6 cellular contexts compared by ENCODE assay signal in the genomic region with DNA sequence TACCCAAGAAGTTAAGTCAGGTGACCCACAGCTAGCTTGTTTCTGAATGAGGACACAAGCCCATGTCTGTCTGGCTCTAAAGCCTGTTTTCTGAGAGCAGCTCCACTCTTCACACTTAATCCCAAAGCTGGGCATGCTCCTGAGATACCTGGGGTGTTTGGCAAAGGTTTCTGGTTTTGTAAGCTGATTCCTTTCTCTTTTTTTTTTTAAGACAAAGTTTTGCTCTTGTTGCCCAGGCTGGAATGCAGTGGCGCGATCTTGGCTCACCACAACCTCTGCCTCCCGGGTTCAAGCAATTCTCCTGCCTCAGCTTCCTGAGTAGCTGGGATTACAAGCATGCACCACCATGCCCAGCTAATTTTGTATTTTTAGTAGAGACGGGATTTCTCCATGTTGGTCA. TPM values are rescaled to one million over a fixed set of nuclear protein-coding genes. Genes with fewer than 3 reads are reported as not detected.
"Had no signal": no experiment of that assay in that cellular context is flagged by ENCODE, and none has a peak within 500 bp of the region (broad histone marks: within the 10 kb centered on the region; RNA-seq: fewer than 3 reads in every experiment).

No MANE protein-coding gene starts in this region.

RNA-seq across cellular contexts. Expression of gene GNG3, which starts 13.9 kb away (rescaled TPM):
- total RNA-seq: stomach, thoracic aorta, thyroid gland, upper lobe of left lung, upper lobe of right lung, ureter had no signal
